8 cellular contexts compared by ENCODE assay signal in the genomic region with DNA sequence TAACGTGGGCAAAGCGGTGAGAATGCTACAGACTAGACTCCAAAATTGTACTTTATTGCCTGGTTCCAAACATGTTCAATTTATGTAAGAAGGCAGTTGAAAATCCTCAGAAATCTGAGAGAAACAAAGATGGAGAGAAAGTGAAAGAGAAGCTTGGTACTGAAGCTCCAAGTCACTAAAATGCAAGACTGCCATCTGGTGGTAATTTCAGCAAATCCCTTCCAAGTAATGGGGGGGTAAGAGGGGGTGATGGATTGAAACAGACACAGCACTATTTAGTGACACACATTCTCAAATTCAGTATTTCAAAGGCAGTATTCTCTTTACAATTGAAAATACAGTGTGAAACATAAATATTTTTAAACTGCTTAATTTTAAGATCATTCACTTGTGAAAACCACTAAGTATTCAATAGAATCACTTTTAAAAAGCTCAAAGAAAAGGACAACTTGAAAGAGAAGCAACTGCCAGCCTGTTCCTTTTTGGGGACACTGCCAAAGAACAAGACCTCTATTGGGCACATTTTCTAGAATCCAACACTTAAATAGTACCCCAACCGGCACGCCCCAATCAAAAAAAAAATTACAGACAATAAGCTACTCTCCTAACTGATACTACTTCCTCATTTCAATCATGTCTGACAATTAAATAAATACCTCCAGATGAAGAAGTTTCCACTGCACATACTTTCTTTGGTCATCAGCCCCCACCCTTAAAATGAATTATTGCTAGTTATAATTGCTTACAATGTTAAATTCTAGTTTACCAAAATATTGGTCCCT.
A peak's percentile ranks its signal among the peaks of the same experiment; 100 is the strongest.
DNase-seq lines count a peak whose midpoint lies in the region; TF ChIP-seq lines count a peak whose summit lies in the region.

No MANE protein-coding gene starts in this region.

- DNase-seq in A673 (ENCODE audit: low spot score) (peak; percentile 75), GM06990 (ENCODE audit: extremely low read depth, insufficient read length) (peak; percentile 48), HEK293T (ENCODE audit: extremely low spot score) (peak; percentile 70), M059J (ENCODE audit: low read depth) (peak; percentile 78), SK-N-MC (ENCODE audit: low read depth, low spot score) (peak; percentile 39), cerebellum (ENCODE audit: low spot score) (peak; percentile 70), kidney tubule cell (ENCODE audit: low spot score) (peak; percentile 67)

- TF ChIP-seq CTCF in A673 (conservative IDR thresholded peaks at IDR 0.05; ENCODE audit: low read depth, low read length) (peak; percentile 86), GM06990 (IDR thresholded peaks at IDR 0.05; ENCODE audit: insufficient read depth, low read length, poor library complexity, severe bottlenecking) (peak; percentile 70)

- no peak overlapping the region for H3K9ac ChIP-seq in SK-N-MC (ENCODE audit: insufficient read length)
- H3K9ac ChIP-seq in stomach smooth muscle (ENCODE audit: low read length in 2 of 2), result peak overlapping the region; percentile 6 to 50

- BruUV-seq in A673 (replicated peaks; lab: Mats Ljungman, UMichigan), result no TSS peak

- H3K4me3 ChIP-seq in A673 (ENCODE audit: low read depth, low read length, poor library complexity, severe bottlenecking) (peak overlapping the region; percentile 27), GM06990 (replicated peaks; ENCODE audit: low read depth, low read length) (peak overlapping the region; percentile 33), SK-N-MC (no peak overlapping the region), stomach smooth muscle (ENCODE audit: low read length in 2 of 2) (peak overlapping the region; percentile 52 to 54)

- H3K27ac ChIP-seq in A673 (ENCODE audit: low read depth, low read length, poor library complexity, severe bottlenecking) (no peak overlapping the region), SK-N-MC (no peak overlapping the region), stomach smooth muscle (ENCODE audit: low read length) (no peak overlapping the region)

- H3K4me1 ChIP-seq in A673 (ENCODE audit: insufficient read depth, low read length, poor library complexity, severe bottlenecking), result no peaks in the 10 kb centered on the region
- no peaks in the 10 kb centered on the region for H3K4me1 ChIP-seq in stomach smooth muscle (ENCODE audit: control insufficient read depth, insufficient read depth, low read length)

- H3K36me3 ChIP-seq in A673 (ENCODE audit: insufficient read depth, low read length, poor library complexity, severe bottlenecking), result no peaks in the 10 kb centered on the region
- H3K36me3 ChIP-seq in GM06990 (ENCODE audit: control insufficient read depth, insufficient read depth, low read length), result no peaks in the 10 kb centered on the region
- H3K36me3 ChIP-seq in SK-N-MC (ENCODE audit: insufficient read depth, low read length), result no peaks in the 10 kb centered on the region
- H3K36me3 ChIP-seq in stomach smooth muscle (ENCODE audit: control insufficient read depth in 2 of 2, insufficient read depth in 2 of 2, low read length in 2 of 2), result no peaks in the 10 kb centered on the region

- H3K27me3 ChIP-seq in A673 (replicated peaks; ENCODE audit: insufficient read depth, low read depth, low read length, poor library complexity) (no peaks in the 10 kb centered on the region), GM06990 (replicated peaks; ENCODE audit: control insufficient read depth, insufficient read depth, low read length) (no peaks in the 10 kb centered on the region), stomach smooth muscle (ENCODE audit: control insufficient read depth in 1 of 2, insufficient read depth in 2 of 2, low read length in 2 of 2) (no peaks in the 10 kb centered on the region)

- intact Hi-C loops in A673 (cut with micrococcal nuclease; ENCODE audit: unreplicated experiment), result loop anchor here (1.0 to 10.0 kb wide), 3 partner anchors 185 to 1213 kb away; no protein-coding TSS in a partner anchor

- POLR2A ChIA-PET in A673 (lab: Charles Lee; ENCODE audit: low non-redundant PET), result interaction anchor here (0.5 kb wide), 1 partner anchor 44 kb away, joined by 4 read pairs; no protein-coding TSS in a partner anchor
- POLR2A ChIA-PET in HEK293T (lab: Yijun Ruan, JAX), result no interaction called here

- CTCF ChIA-PET in A673 (lab: Charles Lee) (interaction anchor here (0.5 to 1.4 kb wide), 23 partner anchors 13 to 1267 kb away, joined by 3 to 16 read pairs (median 5); no protein-coding TSS in a partner anchor), HEK293T (lab: Yijun Ruan, JAX) (interaction anchor here (1.0 to 1.4 kb wide), 3 partner anchors 12 to 32 kb away, joined by 3 to 6 read pairs (median 5); no protein-coding TSS in a partner anchor)

- H3K9me3 ChIP-seq in A673 (ENCODE audit: low read depth, low read length, poor library complexity, severe bottlenecking) (no peaks in the 10 kb centered on the region), SK-N-MC (ENCODE audit: low read depth, low read length) (no peaks in the 10 kb centered on the region), stomach smooth muscle (ENCODE audit: control insufficient read depth in 2 of 2, low read length in 2 of 2) (no peaks in the 10 kb centered on the region)

TF ChIP-seq in HEK293T, 16 proteins besides CTCF, POLR2A, EP300 and RAD21:
- peak; percentile 75; the same call in 1 of the 2 replicates for TF ChIP-seq FOXM1 (IDR thresholded peaks at IDR 0.05; ENCODE audit: borderline replicate concordance)
- no peak for TF ChIP-seq CTBP1 (IDR thresholded peaks at IDR 0.05; ENCODE audit: borderline replicate concordance)
